In the genomic region with DNA sequence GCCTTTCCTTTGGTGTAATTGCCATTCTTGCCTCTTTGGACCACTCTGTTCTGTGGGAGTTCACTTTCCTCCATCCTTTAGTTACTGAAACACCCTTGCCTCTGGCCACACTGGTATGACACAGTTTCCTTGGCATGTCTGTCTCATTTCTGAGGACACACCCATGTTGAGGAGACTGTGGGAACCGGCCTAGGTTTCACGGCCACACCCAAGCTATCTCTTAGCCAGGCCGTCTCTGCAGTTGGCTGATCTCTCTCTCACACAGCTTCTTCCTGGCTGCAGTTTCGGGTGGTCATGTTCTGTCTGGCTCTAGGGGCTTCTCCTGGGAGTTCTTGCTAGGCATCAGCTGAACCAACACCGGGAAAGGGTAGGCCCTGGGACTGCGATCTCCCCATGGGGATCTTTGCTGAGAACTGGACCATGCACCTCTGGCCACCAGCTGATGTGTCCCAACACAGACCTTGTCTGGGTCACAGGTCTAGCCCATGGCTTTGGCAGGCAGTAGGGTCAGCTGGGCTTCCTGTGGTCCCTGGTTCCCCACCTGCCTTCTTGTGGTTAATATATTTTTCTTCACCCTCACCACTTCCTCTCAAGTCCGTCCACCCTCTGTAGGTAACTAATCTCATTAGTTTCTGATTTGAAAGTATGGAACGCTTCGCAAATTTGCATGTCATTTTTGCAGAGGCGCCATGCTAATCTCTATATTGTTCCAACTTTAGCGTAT, we compare ENCODE assay signal across 8 cellular contexts. TPM values are rescaled to one million over a fixed set of nuclear protein-coding genes. Genes with fewer than 3 reads are reported as not detected.
A peak's percentile ranks its signal among the peaks of the same experiment; 100 is the strongest.
DNase-seq lines count a peak whose midpoint lies in the region; ATAC-seq and TF ChIP-seq lines count a peak whose summit lies in the region.

No MANE protein-coding gene starts in this region.

- DNase-seq in AG20443 (ENCODE audit: low spot score) (peak; percentile 95), activated B cell treated with CpG ODN at 0.5 μM for 24 hours (no peak), lower lobe of right lung (no peak), NOMO-1 (lab: John Stamatoyannopoulos, UW; ENCODE audit: unreplicated experiment in 2 of 2) (no peak), ureter (ENCODE audit: low spot score) (no peak), activated gamma-delta T cell treated with Interleukin-2 at 50 U/mL for 16 hours (no peak)

- ATAC-seq in GM19372 (IDR thresholded peaks at IDR 0.05; ENCODE audit: low read depth, unreplicated experiment) = peak; percentile 95
- ATAC-seq in HG03196 (IDR thresholded peaks at IDR 0.05; ENCODE audit: unreplicated experiment) = peak; percentile 93
- peak; percentile 81 for ATAC-seq in activated B cell treated with CpG ODN at 0.5 μM for 24 hours (ENCODE audit: low read depth)
- peak; percentile 57 to 62 for ATAC-seq in lower lobe of right lung

- TF ChIP-seq CTCF in activated B cell treated with CpG ODN at 0.5 μM for 24 hours (IDR thresholded peaks at IDR 0.05) = no peak
- no peak for TF ChIP-seq CTCF in lower lobe of right lung (IDR thresholded peaks at IDR 0.05)

- no peak overlapping the region for H3K4me3 ChIP-seq in lower lobe of right lung

- H3K4me1 ChIP-seq in lower lobe of right lung = peaks cover 12% of the 10 kb centered on the region

- CTCF ChIA-PET in activated B cell treated with CpG ODN at 0.5 μM for 24 hours (lab: Charles Lee) = interaction anchor here (1.4 kb wide), 1 partner anchor 12 kb away, joined by 6 read pairs; no protein-coding TSS in a partner anchor

- peaks cover 22% of the 10 kb centered on the region for H3K4me1 Mint-ChIP-seq in activated B cell treated with CpG ODN at 0.5 μM for 24 hours

- H3K27ac ChIP-seq in lower lobe of right lung = peak overlapping the region; percentile 53

- peaks cover 51% of the 10 kb centered on the region for H3K36me3 ChIP-seq in lower lobe of right lung

- H3K36me3 Mint-ChIP-seq in activated B cell treated with CpG ODN at 0.5 μM for 24 hours (ENCODE audit: low read depth) = no peaks in the 10 kb centered on the region

- H3K4me3 Mint-ChIP-seq in activated B cell treated with CpG ODN at 0.5 μM for 24 hours = peak overlapping the region; percentile 59

- H3K9me3 Mint-ChIP-seq in activated B cell treated with CpG ODN at 0.5 μM for 24 hours = peaks cover 3% of the 10 kb centered on the region

- POLR2A ChIA-PET in activated B cell treated with CpG ODN at 0.5 μM for 24 hours (lab: Charles Lee) = interaction anchor here (1.3 kb wide), 1 partner anchor 55 kb away, joined by 6 read pairs; a partner anchor contains a TSS

- H3K27me3 Mint-ChIP-seq in activated B cell treated with CpG ODN at 0.5 μM for 24 hours = no peaks in the 10 kb centered on the region

- no peaks in the 10 kb centered on the region for H3K27me3 ChIP-seq in lower lobe of right lung (ENCODE audit: low read depth)

- intact Hi-C loops in activated B cell treated with CpG ODN at 0.5 μM for 24 hours (cut with micrococcal nuclease) = loop anchor here (1.0 kb wide), 1 partner anchor 12 kb away; no protein-coding TSS in a partner anchor
- intact Hi-C loops in lower lobe of right lung (cut with DNase I) = no loop called here

- peak overlapping the region; percentile 77 for H3K27ac Mint-ChIP-seq in activated B cell treated with CpG ODN at 0.5 μM for 24 hours

- no peaks in the 10 kb centered on the region for H3K9me3 ChIP-seq in lower lobe of right lung

RNA-seq across cellular contexts. Expression of a gene that starts 24.9 kb away (rescaled TPM):
- 0.88 and 1.1 TPM in 2 replicates for total RNA-seq in activated B cell treated with CpG ODN at 0.5 μM for 24 hours
- 13.5 TPM for total RNA-seq in lower lobe of right lung
- 11.9 TPM for total RNA-seq in ureter

RNA-seq across cellular contexts. Expression of a gene that starts 54.9 kb away (rescaled TPM):
- total RNA-seq in activated B cell treated with CpG ODN at 0.5 μM for 24 hours (120 and 133 TPM in 2 replicates), lower lobe of right lung (198 TPM), ureter (381 TPM)
